ENCODE assay signal across 25 cellular contexts in the genomic region with DNA sequence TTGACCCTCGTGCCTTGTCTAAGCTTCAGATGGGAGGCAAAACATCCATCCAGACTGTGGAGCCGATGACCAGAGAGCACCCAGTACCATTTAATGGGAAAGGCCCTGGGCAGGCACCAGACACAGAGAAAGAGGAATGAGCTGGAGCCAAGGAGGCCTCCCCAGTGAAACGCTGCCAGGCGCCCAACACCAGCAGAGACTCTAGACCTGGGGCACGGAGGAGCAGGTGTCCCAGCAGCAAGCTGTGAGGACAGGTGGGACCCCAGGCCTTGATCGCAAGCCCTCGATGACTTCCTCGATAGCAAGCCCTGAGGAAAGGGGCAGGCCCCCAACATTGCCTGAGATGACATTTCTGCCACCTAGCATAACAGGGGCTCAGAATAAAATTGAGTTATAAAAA.
"Had no signal": no experiment of that assay in that cellular context is flagged by ENCODE, and none has a peak within 500 bp of the region (broad histone marks: within the 10 kb centered on the region; RNA-seq: fewer than 3 reads in every experiment).

No MANE protein-coding gene starts in this region.

- H3K4me3 Mint-ChIP-seq: naive thymus-derived CD8-positive, alpha-beta T cell; nephron; neural crest cell; stimulated activated effector memory CD8-positive, alpha-beta T cell treated with anti-CD3 and anti-CD28 coated beads, Interleukin-12 subunit alpha, Interleukin-12 subunit beta, amount 100 ng/mL, for 72 hours; stimulated activated naive CD8-positive, alpha-beta T cell treated with anti-CD3 and anti-CD28 coated beads, Interleukin-15, Interleukin-2, amounts not matched to agents 100 ng/mL and 50 ng/mL, for 24 hours had no signal

- FAIRE-seq: small intestine, urothelium cell line had no signal

- DNase-seq: islet precursor cell; left ventricle myocardium inferior; naive thymus-derived CD8-positive, alpha-beta T cell; occipital lobe; ovary; small intestine; spleen; stimulated activated CD4-positive, alpha-beta T cell treated with anti-CD3 and anti-CD28 coated beads, Interleukin-4, amount 100 ng/mL, for 24 hours; stimulated activated naive CD4-positive, alpha-beta T cell; tibial artery; trophoblast cell; upper lobe of right lung had no signal

- H3K9me3 ChIP-seq: left ventricle myocardium inferior, neutrophil, ovary, right atrium auricular region, spleen, suprapubic skin, thoracic aorta, tibial artery, upper lobe of right lung had no signal

- H3K9me3 Mint-ChIP-seq: naive thymus-derived CD8-positive, alpha-beta T cell; nephron; neural crest cell; stimulated activated effector memory CD8-positive, alpha-beta T cell treated with anti-CD3 and anti-CD28 coated beads, Interleukin-12 subunit alpha, Interleukin-12 subunit beta, amount 100 ng/mL, for 72 hours; stimulated activated naive CD8-positive, alpha-beta T cell treated with anti-CD3 and anti-CD28 coated beads, Interleukin-15, Interleukin-2, amounts not matched to agents 100 ng/mL and 50 ng/mL, for 24 hours had no signal

- H3K36me3 Mint-ChIP-seq: naive thymus-derived CD8-positive, alpha-beta T cell; stimulated activated effector memory CD8-positive, alpha-beta T cell treated with anti-CD3 and anti-CD28 coated beads, Interleukin-12 subunit alpha, Interleukin-12 subunit beta, amount 100 ng/mL, for 72 hours had no signal

- H3K4me2 ChIP-seq: hepatocyte had no signal

- H3K4me1 Mint-ChIP-seq: stimulated activated effector memory CD8-positive, alpha-beta T cell treated with anti-CD3 and anti-CD28 coated beads, Interleukin-12 subunit alpha, Interleukin-12 subunit beta, amount 100 ng/mL, for 72 hours had no signal

- H3K36me3 ChIP-seq: left ventricle myocardium inferior, neutrophil, ovary, right atrium auricular region, spleen, suprapubic skin, thoracic aorta, tibial artery, upper lobe of right lung had no signal

- H3K4me3 ChIP-seq: hepatocyte, left ventricle myocardium inferior, lung, ovary, right atrium auricular region, spleen, suprapubic skin, thoracic aorta, tibial artery, upper lobe of right lung had no signal

- H3K79me2 ChIP-seq: hepatocyte had no signal

- H3K27me3 Mint-ChIP-seq: naive thymus-derived CD8-positive, alpha-beta T cell; progenitor cell of endocrine pancreas; stimulated activated naive CD8-positive, alpha-beta T cell treated with anti-CD3 and anti-CD28 coated beads, Interleukin-15, Interleukin-2, amounts not matched to agents 100 ng/mL and 50 ng/mL, for 24 hours had no signal

- ATAC-seq: naive thymus-derived CD8-positive, alpha-beta T cell; sciatic nerve; stimulated activated effector memory CD8-positive, alpha-beta T cell treated with anti-CD3 and anti-CD28 coated beads, Interleukin-12 subunit alpha, Interleukin-12 subunit beta, amount 100 ng/mL, for 72 hours; upper lobe of right lung had no signal

- H3K27ac ChIP-seq: hepatocyte, left ventricle myocardium inferior, neutrophil, ovary, right atrium auricular region, spleen, suprapubic skin, thoracic aorta, tibial artery, upper lobe of right lung had no signal

- H2AFZ ChIP-seq: hepatocyte had no signal

- H3K27me3 ChIP-seq: hepatocyte, neutrophil, ovary, right atrium auricular region, spleen, suprapubic skin, tibial artery, upper lobe of right lung had no signal
